ENCODE assay signal across 1 cellular context in genomic region chr10:86535057-86535882, GRCh38.
TF ChIP-seq lines count a peak whose summit lies in the region.

No MANE protein-coding gene starts in this region.

TF ChIP-seq in HepG2, 621 proteins besides CTCF, POLR2A, EP300 and RAD21 (continued from another document and continues in another):
- TF ChIP-seq DBP (CRISPR knock-in tag; IDR thresholded peaks at IDR 0.05; ENCODE audit: not compliant biosample characterization) (no peak), CCDC6 (CRISPR knock-in tag; IDR thresholded peaks at IDR 0.05) (peak; percentile 53; the same call in 1 of the 2 replicates), ELF1 (CRISPR knock-in tag; IDR thresholded peaks at IDR 0.05) (no peak), SOX6 (IDR thresholded peaks at IDR 0.05) (no peak), SOX6 (CRISPR knock-in tag; IDR thresholded peaks at IDR 0.05) (peak; percentile 23; the same call in 1 of the 2 replicates), ZIK1 (CRISPR knock-in tag; IDR thresholded peaks at IDR 0.05; ENCODE audit: borderline replicate concordance, low read depth) (peak; percentile 71; the same call in 1 of the 2 replicates), ZNF816 (CRISPR knock-in tag; IDR thresholded peaks at IDR 0.05; ENCODE audit: borderline replicate concordance) (no peak), SP4 (CRISPR knock-in tag; IDR thresholded peaks at IDR 0.05) (peak; percentile 67; the same call in 1 of the 2 replicates), MZF1 (CRISPR knock-in tag; IDR thresholded peaks at IDR 0.05; ENCODE audit: borderline replicate concordance) (no peak), NCOA5 (CRISPR knock-in tag; IDR thresholded peaks at IDR 0.05) (no peak), REPIN1 (CRISPR knock-in tag; IDR thresholded peaks at IDR 0.05; ENCODE audit: borderline replicate concordance, low read depth) (peak; percentile 62; the same call in 1 of the 2 replicates), ZNF891 (CRISPR knock-in tag; IDR thresholded peaks at IDR 0.05) (peak; percentile 58; the same call in 1 of the 2 replicates), SMAD3 (CRISPR knock-in tag; IDR thresholded peaks at IDR 0.05) (0 out of 2 replicates have a peak, but pooled peaks have one; percentile 34), EED (CRISPR knock-in tag; IDR thresholded peaks at IDR 0.05) (0 out of 2 replicates have a peak, but pooled peaks have one; percentile 37), PHB2 (IDR thresholded peaks at IDR 0.05; ENCODE audit: partially characterized antibody) (no peak), NONO (IDR thresholded peaks at IDR 0.05) (no peak), NONO (CRISPR knock-in tag; conservative IDR thresholded peaks at IDR 0.05) (0 out of 2 replicates have a peak, but pooled peaks have one; percentile 38), ZNF749 (CRISPR knock-in tag; IDR thresholded peaks at IDR 0.05; ENCODE audit: borderline replicate concordance) (no peak; the same call in 1 of the 2 replicates), ATF2 (CRISPR knock-in tag; IDR thresholded peaks at IDR 0.05) (0 out of 2 replicates have a peak, but pooled peaks have one; percentile 11), IRX3 (CRISPR knock-in tag; IDR thresholded peaks at IDR 0.05; ENCODE audit: borderline replicate concordance, low read depth) (no peak), IRF9 (CRISPR knock-in tag; IDR thresholded peaks at IDR 0.05; ENCODE audit: borderline replicate concordance) (0 out of 2 replicates have a peak, but pooled peaks have one; percentile 43), FOXA1 (IDR thresholded peaks at IDR 0.05) (no peak), FOXA1 (CRISPR knock-in tag; IDR thresholded peaks at IDR 0.05) (0 out of 2 replicates have a peak, but pooled peaks have one; percentile 8), KDM6A (CRISPR knock-in tag; IDR thresholded peaks at IDR 0.05; ENCODE audit: low read depth) (no peak), ZNF136 (CRISPR knock-in tag; IDR thresholded peaks at IDR 0.05; ENCODE audit: low read depth) (0 out of 2 replicates have a peak, but pooled peaks have one; percentile 21), MEF2D (CRISPR knock-in tag; IDR thresholded peaks at IDR 0.05) (no peak), ZSCAN22 (CRISPR knock-in tag; IDR thresholded peaks at IDR 0.05) (no peak), ZNF224 (CRISPR knock-in tag; IDR thresholded peaks at IDR 0.05) (no peak), FOXK1 (CRISPR knock-in tag; IDR thresholded peaks at IDR 0.05; ENCODE audit: borderline replicate concordance, low read depth) (no peak), SUZ12 (IDR thresholded peaks at IDR 0.05; ENCODE audit: low read depth, low read length) (no peak), HDAC1 (CRISPR knock-in tag; IDR thresholded peaks at IDR 0.05) (peak; percentile 36; the same call in 1 of the 2 replicates), ZNF768 (CRISPR knock-in tag; IDR thresholded peaks at IDR 0.05) (peak; percentile 56; the same call in 1 of the 2 replicates), CBX1 (IDR thresholded peaks at IDR 0.05; ENCODE audit: low read depth) (no peak), RBM39 (IDR thresholded peaks at IDR 0.05; ENCODE audit: low read depth, low read length, poor library complexity, severe bottlenecking) (peak; percentile 62), TAF1 (CRISPR knock-in tag; IDR thresholded peaks at IDR 0.05) (peak; percentile 35; the same call in 1 of the 2 replicates), PRMT3 (CRISPR knock-in tag; IDR thresholded peaks at IDR 0.05; ENCODE audit: borderline replicate concordance, low read depth) (peak; percentile 4; the same call in 1 of the 2 replicates), BCL6 (CRISPR knock-in tag; IDR thresholded peaks at IDR 0.05) (no peak; the same call in 1 of the 2 replicates), JUND (CRISPR knock-in tag; IDR thresholded peaks at IDR 0.05) (0 out of 2 replicates have a peak, but pooled peaks have one; percentile 27), ZSCAN31 (CRISPR knock-in tag; IDR thresholded peaks at IDR 0.05; ENCODE audit: low read depth) (peak; percentile 62; the same call in 1 of the 2 replicates), PPARG (CRISPR knock-in tag; conservative IDR thresholded peaks at IDR 0.05) (peak; percentile 36; the same call in 1 of the 2 replicates), SMC3 (IDR thresholded peaks at IDR 0.05; ENCODE audit: low read length) (no peak), SKI (IDR thresholded peaks at IDR 0.05; ENCODE audit: partially characterized antibody) (peak; percentile 8), RFX3 (CRISPR knock-in tag; IDR thresholded peaks at IDR 0.05) (no peak), ZNF687 (CRISPR knock-in tag; IDR thresholded peaks at IDR 0.05) (peak; percentile 97), SIN3A (IDR thresholded peaks at IDR 0.05; ENCODE audit: borderline replicate concordance, low read depth, low read length) (0 out of 2 replicates have a peak, but pooled peaks have one; percentile 25), ZNF253 (CRISPR knock-in tag; IDR thresholded peaks at IDR 0.05; ENCODE audit: borderline replicate concordance) (0 out of 2 replicates have a peak, but pooled peaks have one; percentile 67), PTBP1 (IDR thresholded peaks at IDR 0.05; ENCODE audit: low read depth, low read length, poor library complexity, severe bottlenecking) (no peak), ZBTB37 (CRISPR knock-in tag; IDR thresholded peaks at IDR 0.05) (no peak), ZNF512 (CRISPR knock-in tag; IDR thresholded peaks at IDR 0.05) (no peak), NFATC3 (CRISPR knock-in tag; IDR thresholded peaks at IDR 0.05) (no peak), MXI1 (IDR thresholded peaks at IDR 0.05; ENCODE audit: borderline replicate concordance, low read depth, low read length) (no peak), ZBTB3 (CRISPR knock-in tag; IDR thresholded peaks at IDR 0.05; ENCODE audit: borderline replicate concordance, low read depth) (no peak), RARA (CRISPR knock-in tag; IDR thresholded peaks at IDR 0.05) (0 out of 2 replicates have a peak, but pooled peaks have one; percentile 10), BRCA1 (CRISPR knock-in tag; IDR thresholded peaks at IDR 0.05) (no peak)
- TF ChIP-seq, protein P1, sequence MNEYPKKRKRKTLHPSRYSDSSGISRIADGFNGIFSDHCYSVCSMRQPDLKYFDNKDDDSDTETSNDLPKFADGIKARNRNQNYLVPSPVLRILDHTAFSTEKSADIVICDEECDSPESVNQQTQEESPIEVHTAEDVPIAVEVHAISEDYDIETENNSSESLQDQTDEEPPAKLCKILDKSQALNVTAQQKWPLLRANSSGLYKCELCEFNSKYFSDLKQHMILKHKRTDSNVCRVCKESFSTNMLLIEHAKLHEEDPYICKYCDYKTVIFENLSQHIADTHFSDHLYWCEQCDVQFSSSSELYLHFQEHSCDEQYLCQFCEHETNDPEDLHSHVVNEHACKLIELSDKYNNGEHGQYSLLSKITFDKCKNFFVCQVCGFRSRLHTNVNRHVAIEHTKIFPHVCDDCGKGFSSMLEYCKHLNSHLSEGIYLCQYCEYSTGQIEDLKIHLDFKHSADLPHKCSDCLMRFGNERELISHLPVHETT (CRISPR knock-in tag; conservative IDR thresholded peaks at IDR 0.05): no peak
- TF ChIP-seq, protein P2, sequence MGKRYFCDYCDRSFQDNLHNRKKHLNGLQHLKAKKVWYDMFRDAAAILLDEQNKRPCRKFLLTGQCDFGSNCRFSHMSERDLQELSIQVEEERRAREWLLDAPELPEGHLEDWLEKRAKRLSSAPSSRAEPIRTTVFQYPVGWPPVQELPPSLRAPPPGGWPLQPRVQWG (CRISPR knock-in tag; IDR thresholded peaks at IDR 0.05; ENCODE audit: borderline replicate concordance, low read depth): no peak
- TF ChIP-seq, protein P3, sequence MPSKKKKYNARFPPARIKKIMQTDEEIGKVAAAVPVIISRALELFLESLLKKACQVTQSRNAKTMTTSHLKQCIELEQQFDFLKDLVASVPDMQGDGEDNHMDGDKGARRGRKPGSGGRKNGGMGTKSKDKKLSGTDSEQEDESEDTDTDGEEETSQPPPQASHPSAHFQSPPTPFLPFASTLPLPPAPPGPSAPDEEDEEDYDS (CRISPR knock-in tag; IDR thresholded peaks at IDR 0.05): peak; percentile 13; the same call in 1 of the 2 replicates
- TF ChIP-seq, protein P4, sequence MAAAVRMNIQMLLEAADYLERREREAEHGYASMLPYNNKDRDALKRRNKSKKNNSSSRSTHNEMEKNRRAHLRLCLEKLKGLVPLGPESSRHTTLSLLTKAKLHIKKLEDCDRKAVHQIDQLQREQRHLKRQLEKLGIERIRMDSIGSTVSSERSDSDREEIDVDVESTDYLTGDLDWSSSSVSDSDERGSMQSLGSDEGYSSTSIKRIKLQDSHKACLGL (CRISPR knock-in tag; IDR thresholded peaks at IDR 0.05): peak; percentile 75
- TF ChIP-seq, protein P5, sequence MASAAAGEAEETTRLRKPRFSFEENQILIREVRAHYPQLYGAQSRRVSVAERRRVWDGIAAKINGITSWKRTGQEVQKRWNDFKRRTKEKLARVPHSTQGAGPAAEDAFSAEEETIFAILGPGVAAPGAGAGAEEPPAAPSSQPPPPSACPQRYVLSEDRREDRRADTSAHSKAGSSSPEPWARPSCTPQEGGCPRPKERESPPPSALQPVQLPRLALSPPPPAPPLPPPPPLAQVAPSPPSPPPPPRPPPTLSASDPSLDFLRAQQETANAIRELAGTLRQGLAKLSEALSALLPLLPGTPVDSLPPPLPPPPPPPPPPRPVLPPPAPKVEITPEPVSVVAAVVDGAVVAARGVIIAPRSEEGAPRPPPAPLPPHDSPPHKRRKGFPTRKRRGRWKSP (CRISPR knock-in tag; IDR thresholded peaks at IDR 0.05): 0 out of 2 replicates have a peak, but pooled peaks have one; percentile 51
